ENCODE assay signal across 1 cellular context in genomic region chr6:41723178-41723935, GRCh38.
TF ChIP-seq lines count a peak whose summit lies in the region.

No MANE protein-coding gene starts in this region.

TF ChIP-seq in HepG2, 621 proteins besides CTCF, POLR2A, EP300 and RAD21 (continued from another document and continues in another):
- TF ChIP-seq AHDC1 (CRISPR knock-in tag; IDR thresholded peaks at IDR 0.05; ENCODE audit: borderline replicate concordance) (no peak), TAF15 (IDR thresholded peaks at IDR 0.05; ENCODE audit: low read depth, low read length, poor library complexity, severe bottlenecking) (peak; percentile 41), SNAPC5 (CRISPR knock-in tag; IDR thresholded peaks at IDR 0.05; ENCODE audit: borderline replicate concordance) (0 out of 2 replicates have a peak, but pooled peaks have one; percentile 64), ZNF17 (CRISPR knock-in tag; IDR thresholded peaks at IDR 0.05) (no peak), ZBTB7A (CRISPR knock-in tag; IDR thresholded peaks at IDR 0.05) (peak; percentile 59), ZNF160 (CRISPR knock-in tag; IDR thresholded peaks at IDR 0.05) (peak; percentile 78; the same call in 1 of the 2 replicates), ZNF737 (CRISPR knock-in tag; IDR thresholded peaks at IDR 0.05; ENCODE audit: borderline replicate concordance) (no peak), ZNF280B (CRISPR knock-in tag; IDR thresholded peaks at IDR 0.05; ENCODE audit: borderline replicate concordance) (peak; percentile 42; the same call in 1 of the 2 replicates), NFRKB (IDR thresholded peaks at IDR 0.05) (no peak), ZNF12 (CRISPR knock-in tag; IDR thresholded peaks at IDR 0.05) (peak; percentile 80), ZNF552 (CRISPR knock-in tag; IDR thresholded peaks at IDR 0.05; ENCODE audit: borderline replicate concordance) (no peak), CAMTA2 (CRISPR knock-in tag; IDR thresholded peaks at IDR 0.05; ENCODE audit: borderline replicate concordance) (peak; percentile 87; the same call in 1 of the 2 replicates), KLF15 (CRISPR knock-in tag; IDR thresholded peaks at IDR 0.05; ENCODE audit: borderline replicate concordance) (no peak), NR2F6 (IDR thresholded peaks at IDR 0.05) (peak; percentile 24; the same call in 1 of the 2 replicates), NR2F6 (CRISPR knock-in tag; IDR thresholded peaks at IDR 0.05) (peak; percentile 64), HOMEZ (CRISPR knock-in tag; IDR thresholded peaks at IDR 0.05; ENCODE audit: low read depth) (0 out of 2 replicates have a peak, but pooled peaks have one; percentile 36), NKX3-1 (CRISPR knock-in tag; IDR thresholded peaks at IDR 0.05) (no peak), CBFB (CRISPR knock-in tag; IDR thresholded peaks at IDR 0.05) (0 out of 2 replicates have a peak, but pooled peaks have one; percentile 58), SRSF1 (optimal IDR thresholded peaks at IDR 0.05; ENCODE audit: low read depth, low read length) (peak; percentile 20), ZNF260 (CRISPR knock-in tag; IDR thresholded peaks at IDR 0.05; ENCODE audit: borderline replicate concordance, low read depth) (no peak), TSC22D2 (CRISPR knock-in tag; IDR thresholded peaks at IDR 0.05; ENCODE audit: borderline replicate concordance) (0 out of 2 replicates have a peak, but pooled peaks have one; percentile 62), U2AF2 (IDR thresholded peaks at IDR 0.05; ENCODE audit: low read depth, low read length) (no peak), SRSF9 (IDR thresholded peaks at IDR 0.05; ENCODE audit: borderline replicate concordance, insufficient read depth, low read depth, low read length, poor library complexity, severe bottlenecking) (no peak), ZNF557 (CRISPR knock-in tag; IDR thresholded peaks at IDR 0.05) (peak; percentile 73; the same call in 1 of the 2 replicates), ZNF546 (CRISPR knock-in tag; conservative IDR thresholded peaks at IDR 0.05) (0 out of 2 replicates have a peak, but pooled peaks have one; percentile 41), HOXA3 (CRISPR knock-in tag; IDR thresholded peaks at IDR 0.05) (peak; percentile 88), PHF8 (CRISPR knock-in tag; IDR thresholded peaks at IDR 0.05) (peak; percentile 43; the same call in 1 of the 2 replicates), NONO (IDR thresholded peaks at IDR 0.05) (no peak), NONO (CRISPR knock-in tag; conservative IDR thresholded peaks at IDR 0.05) (0 out of 2 replicates have a peak, but pooled peaks have one; percentile 39), LBX2 (CRISPR knock-in tag; IDR thresholded peaks at IDR 0.05; ENCODE audit: borderline replicate concordance) (no peak), KDM5B (CRISPR knock-in tag; IDR thresholded peaks at IDR 0.05; ENCODE audit: borderline replicate concordance) (peak; percentile 89)
- TF ChIP-seq, protein P1, sequence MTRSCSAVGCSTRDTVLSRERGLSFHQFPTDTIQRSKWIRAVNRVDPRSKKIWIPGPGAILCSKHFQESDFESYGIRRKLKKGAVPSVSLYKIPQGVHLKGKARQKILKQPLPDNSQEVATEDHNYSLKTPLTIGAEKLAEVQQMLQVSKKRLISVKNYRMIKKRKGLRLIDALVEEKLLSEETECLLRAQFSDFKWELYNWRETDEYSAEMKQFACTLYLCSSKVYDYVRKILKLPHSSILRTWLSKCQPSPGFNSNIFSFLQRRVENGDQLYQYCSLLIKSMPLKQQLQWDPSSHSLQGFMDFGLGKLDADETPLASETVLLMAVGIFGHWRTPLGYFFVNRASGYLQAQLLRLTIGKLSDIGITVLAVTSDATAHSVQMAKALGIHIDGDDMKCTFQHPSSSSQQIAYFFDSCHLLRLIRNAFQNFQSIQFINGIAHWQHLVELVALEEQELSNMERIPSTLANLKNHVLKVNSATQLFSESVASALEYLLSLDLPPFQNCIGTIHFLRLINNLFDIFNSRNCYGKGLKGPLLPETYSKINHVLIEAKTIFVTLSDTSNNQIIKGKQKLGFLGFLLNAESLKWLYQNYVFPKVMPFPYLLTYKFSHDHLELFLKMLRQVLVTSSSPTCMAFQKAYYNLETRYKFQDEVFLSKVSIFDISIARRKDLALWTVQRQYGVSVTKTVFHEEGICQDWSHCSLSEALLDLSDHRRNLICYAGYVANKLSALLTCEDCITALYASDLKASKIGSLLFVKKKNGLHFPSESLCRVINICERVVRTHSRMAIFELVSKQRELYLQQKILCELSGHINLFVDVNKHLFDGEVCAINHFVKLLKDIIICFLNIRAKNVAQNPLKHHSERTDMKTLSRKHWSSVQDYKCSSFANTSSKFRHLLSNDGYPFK (CRISPR knock-in tag; IDR thresholded peaks at IDR 0.05; ENCODE audit: borderline replicate concordance): 0 out of 2 replicates have a peak, but pooled peaks have one; percentile 43
- TF ChIP-seq, protein P2, sequence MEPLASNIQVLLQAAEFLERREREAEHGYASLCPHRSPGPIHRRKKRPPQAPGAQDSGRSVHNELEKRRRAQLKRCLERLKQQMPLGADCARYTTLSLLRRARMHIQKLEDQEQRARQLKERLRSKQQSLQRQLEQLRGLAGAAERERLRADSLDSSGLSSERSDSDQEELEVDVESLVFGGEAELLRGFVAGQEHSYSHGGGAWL (CRISPR knock-in tag; IDR thresholded peaks at IDR 0.05): peak; percentile 57; the same call in 1 of the 2 replicates
- TF ChIP-seq, protein P3, sequence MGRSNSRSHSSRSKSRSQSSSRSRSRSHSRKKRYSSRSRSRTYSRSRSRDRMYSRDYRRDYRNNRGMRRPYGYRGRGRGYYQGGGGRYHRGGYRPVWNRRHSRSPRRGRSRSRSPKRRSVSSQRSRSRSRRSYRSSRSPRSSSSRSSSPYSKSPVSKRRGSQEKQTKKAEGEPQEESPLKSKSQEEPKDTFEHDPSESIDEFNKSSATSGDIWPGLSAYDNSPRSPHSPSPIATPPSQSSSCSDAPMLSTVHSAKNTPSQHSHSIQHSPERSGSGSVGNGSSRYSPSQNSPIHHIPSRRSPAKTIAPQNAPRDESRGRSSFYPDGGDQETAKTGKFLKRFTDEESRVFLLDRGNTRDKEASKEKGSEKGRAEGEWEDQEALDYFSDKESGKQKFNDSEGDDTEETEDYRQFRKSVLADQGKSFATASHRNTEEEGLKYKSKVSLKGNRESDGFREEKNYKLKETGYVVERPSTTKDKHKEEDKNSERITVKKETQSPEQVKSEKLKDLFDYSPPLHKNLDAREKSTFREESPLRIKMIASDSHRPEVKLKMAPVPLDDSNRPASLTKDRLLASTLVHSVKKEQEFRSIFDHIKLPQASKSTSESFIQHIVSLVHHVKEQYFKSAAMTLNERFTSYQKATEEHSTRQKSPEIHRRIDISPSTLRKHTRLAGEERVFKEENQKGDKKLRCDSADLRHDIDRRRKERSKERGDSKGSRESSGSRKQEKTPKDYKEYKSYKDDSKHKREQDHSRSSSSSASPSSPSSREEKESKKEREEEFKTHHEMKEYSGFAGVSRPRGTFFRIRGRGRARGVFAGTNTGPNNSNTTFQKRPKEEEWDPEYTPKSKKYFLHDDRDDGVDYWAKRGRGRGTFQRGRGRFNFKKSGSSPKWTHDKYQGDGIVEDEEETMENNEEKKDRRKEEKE (IDR thresholded peaks at IDR 0.05): no peak
- TF ChIP-seq, protein P4, sequence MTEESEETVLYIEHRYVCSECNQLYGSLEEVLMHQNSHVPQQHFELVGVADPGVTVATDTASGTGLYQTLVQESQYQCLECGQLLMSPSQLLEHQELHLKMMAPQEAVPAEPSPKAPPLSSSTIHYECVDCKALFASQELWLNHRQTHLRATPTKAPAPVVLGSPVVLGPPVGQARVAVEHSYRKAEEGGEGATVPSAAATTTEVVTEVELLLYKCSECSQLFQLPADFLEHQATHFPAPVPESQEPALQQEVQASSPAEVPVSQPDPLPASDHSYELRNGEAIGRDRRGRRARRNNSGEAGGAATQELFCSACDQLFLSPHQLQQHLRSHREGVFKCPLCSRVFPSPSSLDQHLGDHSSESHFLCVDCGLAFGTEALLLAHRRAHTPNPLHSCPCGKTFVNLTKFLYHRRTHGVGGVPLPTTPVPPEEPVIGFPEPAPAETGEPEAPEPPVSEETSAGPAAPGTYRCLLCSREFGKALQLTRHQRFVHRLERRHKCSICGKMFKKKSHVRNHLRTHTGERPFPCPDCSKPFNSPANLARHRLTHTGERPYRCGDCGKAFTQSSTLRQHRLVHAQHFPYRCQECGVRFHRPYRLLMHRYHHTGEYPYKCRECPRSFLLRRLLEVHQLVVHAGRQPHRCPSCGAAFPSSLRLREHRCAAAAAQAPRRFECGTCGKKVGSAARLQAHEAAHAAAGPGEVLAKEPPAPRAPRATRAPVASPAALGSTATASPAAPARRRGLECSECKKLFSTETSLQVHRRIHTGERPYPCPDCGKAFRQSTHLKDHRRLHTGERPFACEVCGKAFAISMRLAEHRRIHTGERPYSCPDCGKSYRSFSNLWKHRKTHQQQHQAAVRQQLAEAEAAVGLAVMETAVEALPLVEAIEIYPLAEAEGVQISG (CRISPR knock-in tag; IDR thresholded peaks at IDR 0.05): peak; percentile 85
- TF ChIP-seq, protein P5, sequence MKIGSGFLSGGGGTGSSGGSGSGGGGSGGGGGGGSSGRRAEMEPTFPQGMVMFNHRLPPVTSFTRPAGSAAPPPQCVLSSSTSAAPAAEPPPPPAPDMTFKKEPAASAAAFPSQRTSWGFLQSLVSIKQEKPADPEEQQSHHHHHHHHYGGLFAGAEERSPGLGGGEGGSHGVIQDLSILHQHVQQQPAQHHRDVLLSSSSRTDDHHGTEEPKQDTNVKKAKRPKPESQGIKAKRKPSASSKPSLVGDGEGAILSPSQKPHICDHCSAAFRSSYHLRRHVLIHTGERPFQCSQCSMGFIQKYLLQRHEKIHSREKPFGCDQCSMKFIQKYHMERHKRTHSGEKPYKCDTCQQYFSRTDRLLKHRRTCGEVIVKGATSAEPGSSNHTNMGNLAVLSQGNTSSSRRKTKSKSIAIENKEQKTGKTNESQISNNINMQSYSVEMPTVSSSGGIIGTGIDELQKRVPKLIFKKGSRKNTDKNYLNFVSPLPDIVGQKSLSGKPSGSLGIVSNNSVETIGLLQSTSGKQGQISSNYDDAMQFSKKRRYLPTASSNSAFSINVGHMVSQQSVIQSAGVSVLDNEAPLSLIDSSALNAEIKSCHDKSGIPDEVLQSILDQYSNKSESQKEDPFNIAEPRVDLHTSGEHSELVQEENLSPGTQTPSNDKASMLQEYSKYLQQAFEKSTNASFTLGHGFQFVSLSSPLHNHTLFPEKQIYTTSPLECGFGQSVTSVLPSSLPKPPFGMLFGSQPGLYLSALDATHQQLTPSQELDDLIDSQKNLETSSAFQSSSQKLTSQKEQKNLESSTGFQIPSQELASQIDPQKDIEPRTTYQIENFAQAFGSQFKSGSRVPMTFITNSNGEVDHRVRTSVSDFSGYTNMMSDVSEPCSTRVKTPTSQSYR (CRISPR knock-in tag; IDR thresholded peaks at IDR 0.05; ENCODE audit: borderline replicate concordance): peak; percentile 80; the same call in 1 of the 2 replicates
